Comparison of ENCODE assay signal across 8 cellular contexts in genomic region chr18:77702686-77703085, GRCh38.
DNase-seq lines count a peak whose midpoint lies in the region; ATAC-seq, FAIRE-seq and TF ChIP-seq lines count a peak whose summit lies in the region.

No MANE protein-coding gene starts in this region.

- H3K9me3 Mint-ChIP-seq in Calu3 (ENCODE audit: low read depth, unreplicated experiment): peaks cover 9% of the 10 kb centered on the region

- no peak for FAIRE-seq in H54 (lab: Jason Lieb, UNC)

- ATAC-seq in HG02763 (IDR thresholded peaks at IDR 0.05; ENCODE audit: unreplicated experiment): no peak

- H3K36me3 Mint-ChIP-seq in Calu3 (ENCODE audit: insufficient read depth, unreplicated experiment): no peaks in the 10 kb centered on the region

- H3K27me3 Mint-ChIP-seq in Calu3 (ENCODE audit: unreplicated experiment): no peaks in the 10 kb centered on the region

- DNase-seq in COR-L47 (lab: John Stamatoyannopoulos, UW) (peak; percentile 74), M059J (ENCODE audit: low read depth) (peak; percentile 14), SHP77 treated with DMSO at 0.1 percent for 48 hours (lab: John Stamatoyannopoulos, UW) (peak; percentile 25), iPS-NIHi7 (ENCODE audit: extremely low spot score) (peak; percentile 16), H54 (ENCODE audit: insufficient read length, low spot score) (no peak), MV-4-11 (lab: John Stamatoyannopoulos, UW) (no peak), Calu3 (no peak)

- no peak overlapping the region for H3K27ac Mint-ChIP-seq in Calu3 (ENCODE audit: unreplicated experiment)

- CTCF ChIA-PET in Calu3 (lab: Charles Lee): no interaction called here

- intact Hi-C loops in Calu3 (cut with micrococcal nuclease; ENCODE audit: unreplicated experiment): no loop called here

- BruUV-seq in Calu3 (replicated peaks; lab: Mats Ljungman, UMichigan): no TSS peak

- H3K4me3 Mint-ChIP-seq in Calu3 (ENCODE audit: low read depth, unreplicated experiment): no peak overlapping the region

- H3K4me1 Mint-ChIP-seq in Calu3 (ENCODE audit: low read depth, unreplicated experiment): no peaks in the 10 kb centered on the region

- TF ChIP-seq POLR2A in H54 (IDR thresholded peaks at IDR 0.05; ENCODE audit: low read depth, low read length): no peak

- TF ChIP-seq CTCF in Calu3 (IDR thresholded peaks at IDR 0.05; ENCODE audit: unreplicated experiment): no peak

Comparison
In these comparisons a context has a peak if more than half of its experiments do, and no peak if none do; other contexts are left out.
1. DNase-seq: peak in COR-L47 (single experiment), M059J (single experiment), SHP77 treated with DMSO at 0.1 percent for 48 hours (single experiment) and iPS-NIHi7 (single experiment); none in H54 (single experiment), MV-4-11 (single experiment) and Calu3 (single experiment).